Comparison of ENCODE assay signal across 1 cellular context in the genomic region with DNA sequence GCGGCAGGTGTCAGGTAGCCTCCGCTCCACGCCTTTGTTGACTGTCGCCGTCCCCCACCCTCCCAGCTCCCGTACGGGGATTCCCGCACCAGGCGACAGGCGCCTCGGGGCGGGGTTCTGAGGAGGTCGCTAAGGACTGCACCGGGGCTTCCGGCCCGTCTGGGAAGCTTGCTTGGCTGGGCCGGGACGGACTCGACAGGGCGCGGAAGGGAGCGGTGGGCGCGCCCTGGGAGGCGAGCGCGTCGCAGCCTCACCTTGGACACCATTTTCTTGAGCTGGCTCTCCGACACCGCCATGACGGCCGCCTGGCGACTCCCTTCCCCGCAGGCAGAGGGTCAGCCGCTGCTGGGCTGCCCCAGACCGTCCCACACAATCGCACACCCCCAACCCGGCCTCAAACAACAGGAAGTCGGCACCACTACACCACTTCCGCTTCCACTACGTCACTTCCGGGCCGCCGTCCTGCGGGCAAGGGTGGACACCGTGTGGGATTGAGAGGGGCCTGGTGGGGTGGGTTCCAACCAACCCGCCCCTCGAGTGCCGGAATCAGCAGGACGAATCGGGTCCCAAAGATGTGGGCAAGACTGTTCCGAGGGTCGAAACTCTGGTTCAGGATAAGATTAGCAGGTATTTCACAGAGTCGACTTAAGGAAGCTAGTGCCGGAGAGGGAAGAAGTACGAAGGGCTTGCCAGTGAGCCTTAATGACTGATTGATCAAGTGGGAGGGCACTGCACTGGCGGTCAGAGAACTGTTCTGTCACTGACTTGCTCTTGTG.
TF ChIP-seq lines count a peak whose summit lies in the region.

TSS of gene TSG101 (minus strand) at position 422 of the 776 bp plus-strand sequence. CDS start at position 296, 126 bp downstream.

TF ChIP-seq in HepG2, 621 proteins besides CTCF, POLR2A, EP300 and RAD21 (continued from another document and continues in another):
- TF ChIP-seq ZNF646 (CRISPR knock-in tag; IDR thresholded peaks at IDR 0.05), result no peak
- peak; percentile 91 for TF ChIP-seq IKZF5 (CRISPR knock-in tag; IDR thresholded peaks at IDR 0.05)
- TF ChIP-seq HMGXB4 (CRISPR knock-in tag; IDR thresholded peaks at IDR 0.05; ENCODE audit: borderline replicate concordance in 1 of 2, low read depth in 1 of 2), result peak; percentile 79 to 89; a peak in 3 of 4 replicates
- TF ChIP-seq, protein P1, sequence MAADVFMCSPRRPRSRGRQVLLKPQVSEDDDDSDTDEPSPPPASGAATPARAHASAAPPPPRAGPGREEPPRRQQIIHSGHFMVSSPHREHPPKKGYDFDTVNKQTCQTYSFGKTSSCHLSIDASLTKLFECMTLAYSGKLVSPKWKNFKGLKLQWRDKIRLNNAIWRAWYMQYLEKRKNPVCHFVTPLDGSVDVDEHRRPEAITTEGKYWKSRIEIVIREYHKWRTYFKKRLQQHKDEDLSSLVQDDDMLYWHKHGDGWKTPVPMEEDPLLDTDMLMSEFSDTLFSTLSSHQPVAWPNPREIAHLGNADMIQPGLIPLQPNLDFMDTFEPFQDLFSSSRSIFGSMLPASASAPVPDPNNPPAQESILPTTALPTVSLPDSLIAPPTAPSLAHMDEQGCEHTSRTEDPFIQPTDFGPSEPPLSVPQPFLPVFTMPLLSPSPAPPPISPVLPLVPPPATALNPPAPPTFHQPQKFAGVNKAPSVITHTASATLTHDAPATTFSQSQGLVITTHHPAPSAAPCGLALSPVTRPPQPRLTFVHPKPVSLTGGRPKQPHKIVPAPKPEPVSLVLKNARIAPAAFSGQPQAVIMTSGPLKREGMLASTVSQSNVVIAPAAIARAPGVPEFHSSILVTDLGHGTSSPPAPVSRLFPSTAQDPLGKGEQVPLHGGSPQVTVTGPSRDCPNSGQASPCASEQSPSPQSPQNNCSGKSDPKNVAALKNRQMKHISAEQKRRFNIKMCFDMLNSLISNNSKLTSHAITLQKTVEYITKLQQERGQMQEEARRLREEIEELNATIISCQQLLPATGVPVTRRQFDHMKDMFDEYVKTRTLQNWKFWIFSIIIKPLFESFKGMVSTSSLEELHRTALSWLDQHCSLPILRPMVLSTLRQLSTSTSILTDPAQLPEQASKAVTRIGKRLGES (CRISPR knock-in tag; IDR thresholded peaks at IDR 0.05; ENCODE audit: borderline replicate concordance), result no peak
- no peak for TF ChIP-seq ZNF318 (CRISPR knock-in tag; IDR thresholded peaks at IDR 0.05)
- TF ChIP-seq STAT5B (CRISPR knock-in tag; IDR thresholded peaks at IDR 0.05), result no peak
- 0 out of 2 replicates have a peak, but pooled peaks have one; percentile 46 for TF ChIP-seq JUND (CRISPR knock-in tag; IDR thresholded peaks at IDR 0.05)
- TF ChIP-seq NCOA5 (CRISPR knock-in tag; IDR thresholded peaks at IDR 0.05), result no peak
- TF ChIP-seq E2F2 (CRISPR knock-in tag; IDR thresholded peaks at IDR 0.05; ENCODE audit: borderline replicate concordance), result 0 out of 2 replicates have a peak, but pooled peaks have one; percentile 34
- TF ChIP-seq ARHGAP35 (CRISPR knock-in tag; IDR thresholded peaks at IDR 0.05; ENCODE audit: borderline replicate concordance), result peak; percentile 76; the same call in 1 of the 2 replicates
- TF ChIP-seq, protein P2, sequence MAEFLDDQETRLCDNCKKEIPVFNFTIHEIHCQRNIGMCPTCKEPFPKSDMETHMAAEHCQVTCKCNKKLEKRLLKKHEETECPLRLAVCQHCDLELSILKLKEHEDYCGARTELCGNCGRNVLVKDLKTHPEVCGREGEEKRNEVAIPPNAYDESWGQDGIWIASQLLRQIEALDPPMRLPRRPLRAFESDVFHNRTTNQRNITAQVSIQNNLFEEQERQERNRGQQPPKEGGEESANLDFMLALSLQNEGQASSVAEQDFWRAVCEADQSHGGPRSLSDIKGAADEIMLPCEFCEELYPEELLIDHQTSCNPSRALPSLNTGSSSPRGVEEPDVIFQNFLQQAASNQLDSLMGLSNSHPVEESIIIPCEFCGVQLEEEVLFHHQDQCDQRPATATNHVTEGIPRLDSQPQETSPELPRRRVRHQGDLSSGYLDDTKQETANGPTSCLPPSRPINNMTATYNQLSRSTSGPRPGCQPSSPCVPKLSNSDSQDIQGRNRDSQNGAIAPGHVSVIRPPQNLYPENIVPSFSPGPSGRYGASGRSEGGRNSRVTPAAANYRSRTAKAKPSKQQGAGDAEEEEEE (CRISPR knock-in tag; IDR thresholded peaks at IDR 0.05; ENCODE audit: borderline replicate concordance), result no peak
